8 cellular contexts compared by ENCODE assay signal in the genomic region with DNA sequence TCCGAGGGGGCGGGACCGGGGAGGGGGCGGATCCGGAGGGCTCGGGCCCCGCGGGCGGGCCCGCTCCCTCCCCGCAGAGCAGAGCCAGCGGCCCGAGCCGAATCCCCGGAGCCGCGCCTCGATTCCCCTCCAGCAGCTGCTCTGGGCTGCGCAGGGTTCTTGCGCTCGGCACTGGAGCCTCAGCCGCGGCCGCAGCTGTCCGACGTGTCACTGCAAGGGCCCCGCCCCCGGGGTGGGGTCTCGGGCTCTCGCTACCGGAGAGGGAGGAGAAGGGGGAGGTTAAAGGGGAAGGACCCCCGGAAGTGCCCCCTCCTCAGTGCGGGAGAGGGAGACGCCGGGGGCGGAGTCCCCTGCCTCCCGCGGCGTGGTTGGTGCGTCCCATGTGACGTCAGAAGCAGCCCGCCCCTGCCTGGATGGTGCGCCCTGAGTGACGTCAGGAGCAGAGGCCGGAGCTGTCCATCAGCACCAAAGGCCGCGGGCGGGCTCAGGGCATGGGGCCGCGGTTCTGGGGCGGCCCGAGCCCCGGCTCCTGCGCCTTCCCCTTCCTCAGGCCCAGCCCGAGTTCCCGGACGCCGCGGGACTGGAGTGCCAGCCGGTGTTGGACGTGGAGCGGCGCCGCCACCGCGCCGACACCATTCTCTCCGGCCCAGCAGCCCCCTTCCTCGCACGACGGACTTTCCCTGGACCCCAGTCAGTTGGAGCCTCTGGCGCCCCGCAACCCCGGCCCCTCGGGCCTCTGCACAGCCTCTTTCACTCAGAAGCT. TPM values are rescaled to one million over a fixed set of nuclear protein-coding genes. Genes with fewer than 3 reads are reported as not detected.
DNase-seq lines count a peak whose midpoint lies in the region; ATAC-seq lines count a peak whose summit lies in the region.

A gene with protein sequence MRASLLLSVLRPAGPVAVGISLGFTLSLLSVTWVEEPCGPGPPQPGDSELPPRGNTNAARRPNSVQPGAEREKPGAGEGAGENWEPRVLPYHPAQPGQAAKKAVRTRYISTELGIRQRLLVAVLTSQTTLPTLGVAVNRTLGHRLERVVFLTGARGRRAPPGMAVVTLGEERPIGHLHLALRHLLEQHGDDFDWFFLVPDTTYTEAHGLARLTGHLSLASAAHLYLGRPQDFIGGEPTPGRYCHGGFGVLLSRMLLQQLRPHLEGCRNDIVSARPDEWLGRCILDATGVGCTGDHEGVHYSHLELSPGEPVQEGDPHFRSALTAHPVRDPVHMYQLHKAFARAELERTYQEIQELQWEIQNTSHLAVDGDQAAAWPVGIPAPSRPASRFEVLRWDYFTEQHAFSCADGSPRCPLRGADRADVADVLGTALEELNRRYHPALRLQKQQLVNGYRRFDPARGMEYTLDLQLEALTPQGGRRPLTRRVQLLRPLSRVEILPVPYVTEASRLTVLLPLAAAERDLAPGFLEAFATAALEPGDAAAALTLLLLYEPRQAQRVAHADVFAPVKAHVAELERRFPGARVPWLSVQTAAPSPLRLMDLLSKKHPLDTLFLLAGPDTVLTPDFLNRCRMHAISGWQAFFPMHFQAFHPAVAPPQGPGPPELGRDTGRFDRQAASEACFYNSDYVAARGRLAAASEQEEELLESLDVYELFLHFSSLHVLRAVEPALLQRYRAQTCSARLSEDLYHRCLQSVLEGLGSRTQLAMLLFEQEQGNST (minus strand): TSS at position 214 of the 763 bp plus-strand sequence. CDS start 271 bp downstream, outside the sequence.
A gene with protein sequence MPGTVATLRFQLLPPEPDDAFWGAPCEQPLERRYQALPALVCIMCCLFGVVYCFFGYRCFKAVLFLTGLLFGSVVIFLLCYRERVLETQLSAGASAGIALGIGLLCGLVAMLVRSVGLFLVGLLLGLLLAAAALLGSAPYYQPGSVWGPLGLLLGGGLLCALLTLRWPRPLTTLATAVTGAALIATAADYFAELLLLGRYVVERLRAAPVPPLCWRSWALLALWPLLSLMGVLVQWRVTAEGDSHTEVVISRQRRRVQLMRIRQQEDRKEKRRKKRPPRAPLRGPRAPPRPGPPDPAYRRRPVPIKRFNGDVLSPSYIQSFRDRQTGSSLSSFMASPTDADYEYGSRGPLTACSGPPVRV (plus strand): TSS at position 433 of the 763 bp plus-strand sequence. CDS start 700 bp downstream, outside the sequence.

- ATAC-seq in GM21367 (IDR thresholded peaks at IDR 0.05; ENCODE audit: unreplicated experiment) (peak; percentile 68), memory B cell (ENCODE audit: low read depth) (peak; percentile 72)
- peak; percentile 76 for ATAC-seq in activated CD8-positive, alpha-beta memory T cell treated with anti-CD3 and anti-CD28 coated beads, Interleukin-2, amount 10 ng/mL, durations not matched to agents 7 days and 5 days
- ATAC-seq in effector memory CD8-positive, alpha-beta T cell (replicated peaks), result peak; percentile 72

- peaks cover 1% of the 10 kb centered on the region for H3K36me3 Mint-ChIP-seq in activated CD8-positive, alpha-beta memory T cell treated with anti-CD3 and anti-CD28 coated beads, Interleukin-2, amount 10 ng/mL, durations not matched to agents 7 days and 5 days
- H3K36me3 Mint-ChIP-seq in effector memory CD8-positive, alpha-beta T cell (ENCODE audit: insufficient read depth), result peaks cover 7% of the 10 kb centered on the region
- no peaks in the 10 kb centered on the region for H3K36me3 Mint-ChIP-seq in memory B cell

- peak; percentile 96 for DNase-seq in COLO829 (ENCODE audit: low spot score)
- peak; percentile 99 for DNase-seq in HT1080 (ENCODE audit: low read depth)
- peak; percentile 94 for DNase-seq in NOMO-1 treated with DMSO at 0.1 percent for 48 hours (lab: John Stamatoyannopoulos, UW; ENCODE audit: unreplicated experiment)
- peak; percentile 97 for DNase-seq in activated CD8-positive, alpha-beta memory T cell treated with anti-CD3 and anti-CD28 coated beads, Interleukin-2, amount 10 ng/mL, durations not matched to agents 7 days and 5 days
- peak; percentile 86 to 87 (median 87) for DNase-seq in effector memory CD8-positive, alpha-beta T cell
- DNase-seq in memory B cell (ENCODE audit: low spot score in 2 of 2), result peak; percentile 76 to 82
- peak; percentile 81 for DNase-seq in stimulated activated CD8-positive, alpha-beta memory T cell treated with anti-CD3 and anti-CD28 coated beads, Interleukin-12 subunit alpha, Interleukin-12 subunit beta, amount 100 ng/mL, for 1 hour (ENCODE audit: low read depth)

- H3K27ac Mint-ChIP-seq in activated CD8-positive, alpha-beta memory T cell treated with anti-CD3 and anti-CD28 coated beads, Interleukin-2, amount 10 ng/mL, durations not matched to agents 7 days and 5 days, result peak within 1 kb of the TSS; percentile 81
- H3K27ac Mint-ChIP-seq in effector memory CD8-positive, alpha-beta T cell, result peak within 1 kb of the TSS; percentile 71 to 80
- no peak within 1 kb of the TSS for H3K27ac Mint-ChIP-seq in memory B cell

- peak within 1 kb of the TSS; percentile 84 for H3K4me3 Mint-ChIP-seq in activated CD8-positive, alpha-beta memory T cell treated with anti-CD3 and anti-CD28 coated beads, Interleukin-2, amount 10 ng/mL, durations not matched to agents 7 days and 5 days
- H3K4me3 Mint-ChIP-seq in effector memory CD8-positive, alpha-beta T cell, result peak within 1 kb of the TSS; percentile 82 to 83
- H3K4me3 Mint-ChIP-seq in memory B cell, result peak within 1 kb of the TSS; percentile 81

- no peaks in the 10 kb centered on the region for H3K9me3 Mint-ChIP-seq in activated CD8-positive, alpha-beta memory T cell treated with anti-CD3 and anti-CD28 coated beads, Interleukin-2, amount 10 ng/mL, durations not matched to agents 7 days and 5 days (ENCODE audit: low read depth)
- no peaks in the 10 kb centered on the region for H3K9me3 Mint-ChIP-seq in effector memory CD8-positive, alpha-beta T cell
- H3K9me3 Mint-ChIP-seq in memory B cell, result no peaks in the 10 kb centered on the region

- CTCF ChIA-PET in activated CD8-positive, alpha-beta memory T cell treated with anti-CD3 and anti-CD28 coated beads, Interleukin-2, amount 10 ng/mL, durations not matched to agents 7 days and 5 days (lab: Charles Lee), result interaction anchor here (0.9 to 8.4 kb wide), 12 partner anchors 9 to 155 kb away, joined by 3 to 89 read pairs (median 14); partner anchors contain the start of genes DNPEP, GMPPA and STK11IP

- peaks cover 20% of the 10 kb centered on the region for H3K4me1 Mint-ChIP-seq in activated CD8-positive, alpha-beta memory T cell treated with anti-CD3 and anti-CD28 coated beads, Interleukin-2, amount 10 ng/mL, durations not matched to agents 7 days and 5 days
- H3K4me1 Mint-ChIP-seq in effector memory CD8-positive, alpha-beta T cell (ENCODE audit: low read depth in 2 of 2), result peaks cover 13 to 22% of the 10 kb centered on the region in 2 donors
- H3K4me1 Mint-ChIP-seq in memory B cell, result peaks cover 9% of the 10 kb centered on the region

- peaks cover 17% of the 10 kb centered on the region for H3K27me3 Mint-ChIP-seq in activated CD8-positive, alpha-beta memory T cell treated with anti-CD3 and anti-CD28 coated beads, Interleukin-2, amount 10 ng/mL, durations not matched to agents 7 days and 5 days
- H3K27me3 Mint-ChIP-seq in effector memory CD8-positive, alpha-beta T cell, result peaks cover 6 to 18% of the 10 kb centered on the region in 2 donors
- peaks cover 37% of the 10 kb centered on the region for H3K27me3 Mint-ChIP-seq in memory B cell

RNA-seq across cellular contexts. Expression of the first gene that starts in this region (rescaled TPM):
- 126 and 132 TPM in 2 replicates for total RNA-seq in HT1080 (2014; rRNA removed; shearing (Covaris generic))
- 144 and 151 TPM in 2 replicates for polyA plus RNA-seq in HT1080 (2015; cell fraction: cytosol; rRNA removed)
- 126 and 139 TPM in 2 replicates for polyA plus RNA-seq in HT1080 (2015; cell fraction: nucleus; rRNA removed)
- 10 to 100 TPM; 14.2 to 24.4 TPM for total RNA-seq in activated CD8-positive, alpha-beta memory T cell treated with anti-CD3 and anti-CD28 coated beads, Interleukin-2, amount 10 ng/mL, durations not matched to agents 7 days and 5 days

RNA-seq across cellular contexts. Expression of the second gene that starts in this region (rescaled TPM):
- 1.8 and 2.0 TPM in 2 replicates for total RNA-seq in HT1080 (2014; rRNA removed; shearing (Covaris generic))
- 1.5 and 1.9 TPM in 2 replicates for polyA plus RNA-seq in HT1080 (2015; cell fraction: cytosol; rRNA removed)
- polyA plus RNA-seq in HT1080 (2015; cell fraction: nucleus; rRNA removed), result 18.7 and 20.0 TPM in 2 replicates
- total RNA-seq in activated CD8-positive, alpha-beta memory T cell treated with anti-CD3 and anti-CD28 coated beads, Interleukin-2, amount 10 ng/mL, durations not matched to agents 7 days and 5 days, result 1 to 10 TPM; 1.8 to 2.8 TPM

Comparison
In these comparisons a context has a peak if more than half of its experiments do, and no peak if none do; other contexts are left out.
1. Peak in every context shown above with its lines: DNase-seq and ATAC-seq.